ENCODE assay signal across 10 cellular contexts in genomic region chr6:39357998-39358686, GRCh38. TPM values are rescaled to one million over a fixed set of nuclear protein-coding genes. Genes with fewer than 3 reads are reported as not detected.
DNase-seq lines count a peak whose midpoint lies in the region; ATAC-seq, FAIRE-seq and TF ChIP-seq lines count a peak whose summit lies in the region.
"Had no signal": no experiment of that assay in that cellular context is flagged by ENCODE, and none has a peak within 500 bp of the region (broad histone marks: within the 10 kb centered on the region; RNA-seq: fewer than 3 reads in every experiment).

No MANE protein-coding gene starts in this region.

- ATAC-seq in left lobe of liver (peak; percentile 33), GM21390 (IDR thresholded peaks at IDR 0.05; ENCODE audit: unreplicated experiment) (no peak)

- no peak for FAIRE-seq in astrocyte (lab: Jason Lieb, UNC)
- FAIRE-seq: colon had no signal

- no peaks in the 10 kb centered on the region for H3K36me3 Mint-ChIP-seq in astrocyte (ENCODE audit: low read depth, unreplicated experiment)

- H4K20me1 ChIP-seq in astrocyte (ENCODE audit: insufficient read depth, low read length) = no peaks in the 10 kb centered on the region

- no peak overlapping the region for H3K27ac Mint-ChIP-seq in astrocyte (ENCODE audit: unreplicated experiment)

- peak; percentile 68 for DNase-seq in DMS153 treated with DMSO at 0.1 percent for 48 hours (lab: John Stamatoyannopoulos, UW; ENCODE audit: unreplicated experiment)
- peak; percentile 77 for DNase-seq in NCI-H1694 (lab: John Stamatoyannopoulos, UW)
- peak; percentile 39 for DNase-seq in astrocyte (ENCODE audit: low read depth)
- DNase-seq in left lobe of liver (ENCODE audit: low spot score) = no peak
- no peak for DNase-seq in foreskin melanocyte
- no peak for DNase-seq in stimulated activated naive CD4-positive, alpha-beta T cell (lab: John Stamatoyannopoulos, UW)
- DNase-seq in stimulated activated naive CD4-positive, alpha-beta T cell treated with Interleukin-2 at 50 U/mL for 16 hours (lab: John Stamatoyannopoulos, UW) = no peak

- no peak overlapping the region for H3K27ac ChIP-seq in astrocyte (ENCODE audit: low read depth, low read length)

- no peak overlapping the region for H3K4me2 ChIP-seq in astrocyte (ENCODE audit: low read length)

- peaks cover 6% of the 10 kb centered on the region for H3K4me1 Mint-ChIP-seq in astrocyte (ENCODE audit: low read depth, unreplicated experiment)

- TF ChIP-seq CTCF in astrocyte (IDR thresholded peaks at IDR 0.05; ENCODE audit: insufficient read depth, low read depth, low read length) = no peak

- H3K9me3 Mint-ChIP-seq in astrocyte (ENCODE audit: unreplicated experiment) = no peaks in the 10 kb centered on the region

- H2AFZ ChIP-seq in astrocyte (ENCODE audit: low read depth, low read length) = no peak overlapping the region

- H3K4me1 ChIP-seq in astrocyte (ENCODE audit: insufficient read depth, low read length) = peaks cover 3% of the 10 kb centered on the region

- peaks cover 12% of the 10 kb centered on the region for H3K27me3 Mint-ChIP-seq in astrocyte (ENCODE audit: low read depth, unreplicated experiment)

- no peak overlapping the region for H3K4me3 ChIP-seq in astrocyte (ENCODE audit: insufficient read depth, low read depth, low read length)

- H3K9ac ChIP-seq in astrocyte (ENCODE audit: low read length) = no peak overlapping the region

- H3K36me3 ChIP-seq in astrocyte (ENCODE audit: insufficient read depth, low read length) = no peaks in the 10 kb centered on the region

- no peaks in the 10 kb centered on the region for H3K79me2 ChIP-seq in astrocyte (ENCODE audit: insufficient read depth, low read length)

- no peaks in the 10 kb centered on the region for H3K9me3 ChIP-seq in astrocyte (ENCODE audit: insufficient read depth, low read depth, low read length)

- H3K4me3 Mint-ChIP-seq in astrocyte (ENCODE audit: unreplicated experiment) = no peak overlapping the region

- no peaks in the 10 kb centered on the region for H3K27me3 ChIP-seq in astrocyte (ENCODE audit: insufficient read depth, low read length)

RNA-seq across cellular contexts. Expression of gene KCNK16, which starts 35.6 kb away (rescaled TPM):
- total RNA-seq in astrocyte = not detected in 2 replicates
- total RNA-seq in left lobe of liver = not detected
- total RNA-seq: mononuclear cell had no signal

RNA-seq across cellular contexts. Expression of gene KCNK17, which starts 43.9 kb away (rescaled TPM):
- not detected in 2 replicates for total RNA-seq in astrocyte
- 1.2 TPM for total RNA-seq in left lobe of liver

Comparison
In these comparisons a context has a peak if more than half of its experiments do, and no peak if none do; other contexts are left out.
1. DNase-seq: peak in DMS153 treated with DMSO at 0.1 percent for 48 hours (single experiment), NCI-H1694 (single experiment) and astrocyte (single experiment); none in left lobe of liver (single experiment), foreskin melanocyte (single experiment), stimulated activated naive CD4-positive, alpha-beta T cell (0 of 6) and stimulated activated naive CD4-positive, alpha-beta T cell treated with Interleukin-2 at 50 U/mL for 16 hours (single experiment).